18 cellular contexts compared by ENCODE assay signal in the genomic region with DNA sequence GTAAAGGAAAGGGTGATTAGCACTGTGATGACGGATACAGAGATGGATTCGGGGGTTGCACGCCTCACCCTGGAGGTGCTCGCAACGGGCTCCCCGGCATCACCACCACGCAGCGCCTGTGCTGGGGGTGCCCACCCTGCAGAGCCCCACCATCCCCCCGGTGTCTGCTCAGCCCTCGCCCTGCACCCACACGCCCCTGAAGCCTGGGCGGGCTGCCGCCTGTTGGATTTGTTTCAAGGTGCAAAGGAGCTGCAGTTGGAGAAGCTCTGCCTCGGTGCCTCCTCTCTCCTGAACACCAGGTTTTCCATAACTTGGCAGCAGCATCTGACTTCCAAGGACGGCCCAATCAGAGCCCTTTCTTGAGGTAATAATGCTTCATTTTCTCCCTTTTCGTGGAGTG.
DNase-seq lines count a peak whose midpoint lies in the region; ATAC-seq and TF ChIP-seq lines count a peak whose summit lies in the region.
"Had no signal": no experiment of that assay in that cellular context is flagged by ENCODE, and none has a peak within 500 bp of the region (broad histone marks: within the 10 kb centered on the region; RNA-seq: fewer than 3 reads in every experiment).

No MANE protein-coding gene starts in this region.

- H3K36me3 ChIP-seq in left ventricle myocardium inferior = no peaks in the 10 kb centered on the region
- H3K36me3 ChIP-seq: BLaER1 had no signal

- H3K27ac ChIP-seq in left ventricle myocardium inferior (replicated peaks) (no peak overlapping the region), coronary artery (no peak overlapping the region)
- H3K27ac ChIP-seq: 22Rv1, BLaER1, C4-2B had no signal

- peaks cover 3% of the 10 kb centered on the region for H3K9me3 ChIP-seq in left ventricle myocardium inferior (replicated peaks)
- H3K9me3 ChIP-seq: BLaER1, Caco-2 had no signal

- H3K27me3 ChIP-seq in left ventricle myocardium inferior (ENCODE audit: low read depth) = peaks cover 81% of the 10 kb centered on the region

- ATAC-seq in GM18873 (IDR thresholded peaks at IDR 0.05; ENCODE audit: low FRiP score, unreplicated experiment) (no peak), GM21423 (IDR thresholded peaks at IDR 0.05; ENCODE audit: unreplicated experiment) (no peak)
- ATAC-seq: CD8-positive, alpha-beta T cell; GM12878; HCT116 had no signal

- intact Hi-C loops in cardiac septum (cut with DNase I) = no loop called here
- intact Hi-C loops in left ventricle myocardium inferior (cut with micrococcal nuclease) = no loop called here

- TF ChIP-seq CTCF in left ventricle myocardium inferior (IDR thresholded peaks at IDR 0.05; ENCODE audit: borderline replicate concordance) = no peak
- no peak for TF ChIP-seq CTCF in coronary artery (IDR thresholded peaks at IDR 0.05)

- no peaks in the 10 kb centered on the region for H3K4me1 ChIP-seq in left ventricle myocardium inferior
- H3K4me1 ChIP-seq: Caco-2 had no signal

- H3K4me3 ChIP-seq in left ventricle myocardium inferior (no peak overlapping the region), coronary artery (no peak overlapping the region)
- H3K4me3 ChIP-seq: BLaER1, GM12878 had no signal

- DNase-seq in cardiac septum (ENCODE audit: low spot score) (peak; percentile 61), left ventricle myocardium inferior (no peak), coronary artery (ENCODE audit: low spot score) (peak; percentile 36), inferior parietal cortex (ENCODE audit: extremely low spot score) (peak; percentile 43)
- DNase-seq: Caco-2; CD4-positive, CD25-positive, alpha-beta regulatory T cell; CD8-positive, alpha-beta T cell; DMS153; DND-41; GOT3; H9 had no signal
